Comparison of ENCODE assay signal across 12 cellular contexts in the genomic region with DNA sequence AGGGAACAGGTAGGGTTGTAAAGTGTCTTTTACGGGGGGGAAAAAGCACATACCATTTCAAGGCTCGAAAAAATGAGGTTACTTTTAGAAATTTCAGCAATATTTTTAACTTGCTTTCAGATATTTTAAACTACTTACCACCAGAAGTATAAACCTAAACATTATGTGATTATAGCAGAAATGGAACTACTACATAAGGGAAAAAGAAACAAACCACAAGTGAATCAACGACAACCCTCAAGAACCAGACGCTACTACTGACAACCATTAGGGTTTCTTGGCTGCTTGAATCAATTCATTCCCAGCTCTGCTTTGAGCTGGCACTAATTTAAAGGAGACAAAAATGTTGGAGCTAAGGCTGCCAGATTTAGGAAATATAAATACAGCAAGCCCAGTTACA.
DNase-seq lines count a peak whose midpoint lies in the region; ATAC-seq and TF ChIP-seq lines count a peak whose summit lies in the region.
"Had no signal": no experiment of that assay in that cellular context is flagged by ENCODE, and none has a peak within 500 bp of the region (broad histone marks: within the 10 kb centered on the region; RNA-seq: fewer than 3 reads in every experiment).

No MANE protein-coding gene starts in this region.

- H3K27ac Mint-ChIP-seq in activated CD4-positive, alpha-beta T cell treated with anti-CD3 and anti-CD28 coated beads, Interleukin-2, amount 10 ng/mL, durations not matched to agents 7 days and 5 days, result no peak overlapping the region
- H3K27ac Mint-ChIP-seq in dendritic cell treated with granulocyte-macrophage colony-stimulating factor and Interleukin-4, amounts not matched to agents 40 ng/mL and 50 ng/mL, for 4 days, result no peak overlapping the region
- H3K27ac Mint-ChIP-seq in osteocyte (ENCODE audit: unreplicated experiment), result no peak overlapping the region

- DNase-seq in activated CD4-positive, alpha-beta T cell treated with anti-CD3 and anti-CD28 coated beads, Interleukin-2, amount 10 ng/mL, durations not matched to agents 7 days and 5 days, result no peak
- DNase-seq in activated CD4-positive, alpha-beta T cell treated with anti-CD3 and anti-CD28 coated beads for 4 hours, result no peak
- DNase-seq in PC-3 (no peak), osteocyte (ENCODE audit: extremely low spot score, unreplicated experiment) (no peak), AG20443 (ENCODE audit: low spot score) (no peak), NCI-H345 treated with DMSO at 0.1 percent for 48 hours (lab: John Stamatoyannopoulos, UW; ENCODE audit: unreplicated experiment) (no peak)
- DNase-seq: DMS79 treated with DMSO at 0.1 percent for 48 hours, Peyer's patch, upper lobe of right lung had no signal

- H3K27me3 Mint-ChIP-seq in activated CD4-positive, alpha-beta T cell treated with anti-CD3 and anti-CD28 coated beads, Interleukin-2, amount 10 ng/mL, durations not matched to agents 7 days and 5 days, result peaks cover 3% of the 10 kb centered on the region
- H3K27me3 Mint-ChIP-seq in dendritic cell treated with granulocyte-macrophage colony-stimulating factor and Interleukin-4, amounts not matched to agents 40 ng/mL and 50 ng/mL, for 4 days, result peaks cover 11% of the 10 kb centered on the region
- H3K27me3 Mint-ChIP-seq in osteocyte (ENCODE audit: unreplicated experiment), result no peaks in the 10 kb centered on the region

- ATAC-seq in PC-3 (no peak), GM21515 (IDR thresholded peaks at IDR 0.05; ENCODE audit: unreplicated experiment) (no peak)
- ATAC-seq: upper lobe of right lung had no signal

- no peak overlapping the region for H3K9ac ChIP-seq in PC-3 (ENCODE audit: low read length)

- intact Hi-C loops in PC-3 (cut with micrococcal nuclease), result loop anchor here (2.0 kb wide), 1 partner anchor 128 kb away; no protein-coding TSS in a partner anchor
- intact Hi-C loops in dendritic cell treated with granulocyte-macrophage colony-stimulating factor and Interleukin-4, amounts not matched to agents 40 ng/mL and 50 ng/mL, for 4 days (cut with micrococcal nuclease), result loop anchor here (5.0 kb wide), 2 partner anchors 35 to 125 kb away; no protein-coding TSS in a partner anchor

- peak overlapping the region; percentile 54 for H3K4me3 Mint-ChIP-seq in activated CD4-positive, alpha-beta T cell treated with anti-CD3 and anti-CD28 coated beads, Interleukin-2, amount 10 ng/mL, durations not matched to agents 7 days and 5 days
- peak overlapping the region; percentile 30 for H3K4me3 Mint-ChIP-seq in dendritic cell treated with granulocyte-macrophage colony-stimulating factor and Interleukin-4, amounts not matched to agents 40 ng/mL and 50 ng/mL, for 4 days
- peak overlapping the region; percentile 3 for H3K4me3 Mint-ChIP-seq in osteocyte (ENCODE audit: unreplicated experiment)

- CTCF ChIA-PET in activated CD4-positive, alpha-beta T cell treated with anti-CD3 and anti-CD28 coated beads, Interleukin-2, amount 10 ng/mL, durations not matched to agents 7 days and 5 days (lab: Charles Lee), result no interaction called here
- CTCF ChIA-PET in PC-3 (lab: Charles Lee), result no interaction called here

- H3K4me1 ChIP-seq in PC-3 (ENCODE audit: insufficient read depth, low read length), result peaks cover 13% of the 10 kb centered on the region

- no peak overlapping the region for H2AFZ ChIP-seq in PC-3 (ENCODE audit: low read length)

- H3K9me3 ChIP-seq in PC-3 (ENCODE audit: low read length), result no peaks in the 10 kb centered on the region
- H3K9me3 ChIP-seq: Peyer's patch, upper lobe of right lung had no signal

- peaks cover 18% of the 10 kb centered on the region for H3K36me3 Mint-ChIP-seq in activated CD4-positive, alpha-beta T cell treated with anti-CD3 and anti-CD28 coated beads, Interleukin-2, amount 10 ng/mL, durations not matched to agents 7 days and 5 days (ENCODE audit: low read depth)
- H3K36me3 Mint-ChIP-seq in dendritic cell treated with granulocyte-macrophage colony-stimulating factor and Interleukin-4, amounts not matched to agents 40 ng/mL and 50 ng/mL, for 4 days (ENCODE audit: low read depth), result peaks cover 27% of the 10 kb centered on the region
- peaks cover 7% of the 10 kb centered on the region for H3K36me3 Mint-ChIP-seq in osteocyte (ENCODE audit: unreplicated experiment)

- no peaks in the 10 kb centered on the region for H3K27me3 ChIP-seq in PC-3 (ENCODE audit: low read length)
- H3K27me3 ChIP-seq: Peyer's patch, upper lobe of right lung had no signal

- H3K4me3 ChIP-seq in PC-3 (ENCODE audit: low read length), result no peak overlapping the region

- peaks cover 6% of the 10 kb centered on the region for H3K9me3 Mint-ChIP-seq in activated CD4-positive, alpha-beta T cell treated with anti-CD3 and anti-CD28 coated beads, Interleukin-2, amount 10 ng/mL, durations not matched to agents 7 days and 5 days
- peaks cover 8% of the 10 kb centered on the region for H3K9me3 Mint-ChIP-seq in dendritic cell treated with granulocyte-macrophage colony-stimulating factor and Interleukin-4, amounts not matched to agents 40 ng/mL and 50 ng/mL, for 4 days
- peaks cover 4% of the 10 kb centered on the region for H3K9me3 Mint-ChIP-seq in osteocyte (ENCODE audit: unreplicated experiment)

- H3K79me2 ChIP-seq in PC-3 (ENCODE audit: low read length), result peaks cover 16% of the 10 kb centered on the region

- TF ChIP-seq CTCF in PC-3 (conservative IDR thresholded peaks at IDR 0.05; ENCODE audit: low read depth, low read length) (no peak), osteocyte (IDR thresholded peaks at IDR 0.05) (no peak)

- no peaks in the 10 kb centered on the region for H4K20me1 ChIP-seq in PC-3 (ENCODE audit: low read length)

- H3K9me2 ChIP-seq in PC-3 (replicated peaks; ENCODE audit: low read length), result no peaks in the 10 kb centered on the region

- BruUV-seq in PC-3 (replicated peaks; lab: Mats Ljungman, UMichigan), result no TSS peak

- POLR2A ChIA-PET in activated CD4-positive, alpha-beta T cell treated with anti-CD3 and anti-CD28 coated beads, Interleukin-2, amount 10 ng/mL, durations not matched to agents 7 days and 5 days (lab: Charles Lee), result no interaction called here
- POLR2A ChIA-PET in PC-3 (lab: Charles Lee; ENCODE audit: unreplicated experiment), result no interaction called here

- peak overlapping the region; percentile 89; the same call in 1 of the 2 replicates for H3K4me2 ChIP-seq in PC-3 (ENCODE audit: low read length)

- peaks cover 31% of the 10 kb centered on the region for H3K4me1 Mint-ChIP-seq in activated CD4-positive, alpha-beta T cell treated with anti-CD3 and anti-CD28 coated beads, Interleukin-2, amount 10 ng/mL, durations not matched to agents 7 days and 5 days
- H3K4me1 Mint-ChIP-seq in dendritic cell treated with granulocyte-macrophage colony-stimulating factor and Interleukin-4, amounts not matched to agents 40 ng/mL and 50 ng/mL, for 4 days (ENCODE audit: low read depth), result peaks cover 43% of the 10 kb centered on the region
- peaks cover 24% of the 10 kb centered on the region for H3K4me1 Mint-ChIP-seq in osteocyte (ENCODE audit: unreplicated experiment)

- H3F3A ChIP-seq in PC-3 (ENCODE audit: low read length, unreplicated experiment), result no peaks in the 10 kb centered on the region

- H3K36me3 ChIP-seq in PC-3 (ENCODE audit: low read depth, low read length), result no peaks in the 10 kb centered on the region
- H3K36me3 ChIP-seq: Peyer's patch, upper lobe of right lung had no signal

- no peak overlapping the region for H3K27ac ChIP-seq in PC-3 (ENCODE audit: low read length)
- H3K27ac ChIP-seq: Peyer's patch, skin epidermis, upper lobe of right lung had no signal

Comparison
In these comparisons a context has a peak if more than half of its experiments do, and no peak if none do; other contexts are left out.
1. H3K4me3 Mint-ChIP-seq: peak in every context shown above with its lines; median percentile 54 in activated CD4-positive, alpha-beta T cell treated with anti-CD3 and anti-CD28 coated beads, Interleukin-2, amount 10 ng/mL, durations not matched to agents 7 days and 5 days; 30 in dendritic cell treated with granulocyte-macrophage colony-stimulating factor and Interleukin-4, amounts not matched to agents 40 ng/mL and 50 ng/mL, for 4 days; 3 in osteocyte.